8 cellular contexts compared by ENCODE assay signal in the genomic region with DNA sequence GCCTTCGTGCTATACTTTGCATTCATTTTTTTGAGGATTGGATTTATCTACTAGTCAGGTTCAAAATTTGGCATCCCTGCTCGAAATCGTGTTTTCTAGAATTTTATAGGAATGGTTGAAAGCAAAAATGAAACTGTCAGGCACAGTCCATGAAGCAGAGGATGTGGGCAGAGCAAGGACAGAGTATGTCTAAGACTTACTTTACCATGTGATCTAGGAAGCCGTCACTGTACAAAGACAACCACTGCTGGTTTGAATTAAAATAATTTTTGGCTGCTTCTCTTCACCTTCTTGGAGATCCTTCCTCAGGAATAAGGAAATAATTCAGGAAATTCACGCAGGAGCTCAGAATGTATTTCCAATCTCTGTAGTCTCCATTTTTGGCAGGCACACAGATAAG. TPM values are rescaled to one million over a fixed set of nuclear protein-coding genes. Genes with fewer than 3 reads are reported as not detected.
A peak's percentile ranks its signal among the peaks of the same experiment; 100 is the strongest.
DNase-seq lines count a peak whose midpoint lies in the region; ATAC-seq and TF ChIP-seq lines count a peak whose summit lies in the region.

No MANE protein-coding gene starts in this region.

- peak overlapping the region; percentile 63 for H3K4me3 ChIP-seq in ACC112 (ENCODE audit: low read depth, low read length)
- peak overlapping the region; percentile 19 for H3K4me3 ChIP-seq in upper lobe of right lung

- H2AFZ ChIP-seq in ACC112 (ENCODE audit: low read length, unreplicated experiment): peak overlapping the region; percentile 63

- no peaks in the 10 kb centered on the region for H3K9me3 ChIP-seq in upper lobe of right lung

- intact Hi-C loops in dendritic cell treated with granulocyte-macrophage colony-stimulating factor and Interleukin-4, amounts not matched to agents 40 ng/mL and 50 ng/mL, for 4 days (cut with micrococcal nuclease): no loop called here
- intact Hi-C loops in upper lobe of right lung (cut with DNase I): no loop called here

- peak overlapping the region; percentile 60 for H3K4me3 Mint-ChIP-seq in dendritic cell treated with granulocyte-macrophage colony-stimulating factor and Interleukin-4, amounts not matched to agents 40 ng/mL and 50 ng/mL, for 4 days

- H3K36me3 ChIP-seq in ACC112 (ENCODE audit: insufficient read depth, low read length): no peaks in the 10 kb centered on the region
- H3K36me3 ChIP-seq in upper lobe of right lung: no peaks in the 10 kb centered on the region

- no peaks in the 10 kb centered on the region for H3K27me3 Mint-ChIP-seq in dendritic cell treated with granulocyte-macrophage colony-stimulating factor and Interleukin-4, amounts not matched to agents 40 ng/mL and 50 ng/mL, for 4 days

- H3K4me1 ChIP-seq in ACC112 (ENCODE audit: control insufficient read depth, insufficient read depth, low read length, unreplicated experiment): peaks cover 3% of the 10 kb centered on the region
- no peaks in the 10 kb centered on the region for H3K4me1 ChIP-seq in upper lobe of right lung

- no peak for DNase-seq in upper lobe of right lung
- no peak for DNase-seq in nucleus accumbens (lab: John Stamatoyannopoulos, UW)
- no peak for DNase-seq in NCI-H2029 (lab: John Stamatoyannopoulos, UW)
- DNase-seq in NK-92 (lab: John Stamatoyannopoulos, UW; ENCODE audit: unreplicated experiment): no peak

- no peaks in the 10 kb centered on the region for H3K9me3 Mint-ChIP-seq in dendritic cell treated with granulocyte-macrophage colony-stimulating factor and Interleukin-4, amounts not matched to agents 40 ng/mL and 50 ng/mL, for 4 days

- peaks cover 19% of the 10 kb centered on the region for H3K4me1 Mint-ChIP-seq in dendritic cell treated with granulocyte-macrophage colony-stimulating factor and Interleukin-4, amounts not matched to agents 40 ng/mL and 50 ng/mL, for 4 days (ENCODE audit: low read depth)

- no peaks in the 10 kb centered on the region for H3K79me2 ChIP-seq in ACC112 (ENCODE audit: control insufficient read depth, insufficient read depth, low read length, unreplicated experiment)

- H3K27ac ChIP-seq in ACC112 (ENCODE audit: low read depth, low read length) (no peak overlapping the region), upper lobe of right lung (peak overlapping the region; percentile 48)

- H3K27me3 ChIP-seq in ACC112 (ENCODE audit: insufficient read depth, low read length): no peaks in the 10 kb centered on the region
- H3K27me3 ChIP-seq in upper lobe of right lung: no peaks in the 10 kb centered on the region

- TF ChIP-seq CTCF in upper lobe of right lung (IDR thresholded peaks at IDR 0.05): no peak

- peak; percentile 88 for ATAC-seq in GM18907 (IDR thresholded peaks at IDR 0.05; ENCODE audit: unreplicated experiment)
- peak; percentile 85 for ATAC-seq in HG03354 (IDR thresholded peaks at IDR 0.05; ENCODE audit: poor library complexity, severe bottlenecking, unreplicated experiment)
- ATAC-seq in upper lobe of right lung: peak; percentile 74

- H3K27ac Mint-ChIP-seq in dendritic cell treated with granulocyte-macrophage colony-stimulating factor and Interleukin-4, amounts not matched to agents 40 ng/mL and 50 ng/mL, for 4 days: peak overlapping the region; percentile 88

- H3K36me3 Mint-ChIP-seq in dendritic cell treated with granulocyte-macrophage colony-stimulating factor and Interleukin-4, amounts not matched to agents 40 ng/mL and 50 ng/mL, for 4 days (ENCODE audit: low read depth): no peaks in the 10 kb centered on the region

RNA-seq across cellular contexts. Expression of a gene that starts 31.6 kb away (rescaled TPM):
- 22.3 TPM for total RNA-seq in upper lobe of right lung
